Comparison of ENCODE assay signal across 16 cellular contexts in the genomic region with DNA sequence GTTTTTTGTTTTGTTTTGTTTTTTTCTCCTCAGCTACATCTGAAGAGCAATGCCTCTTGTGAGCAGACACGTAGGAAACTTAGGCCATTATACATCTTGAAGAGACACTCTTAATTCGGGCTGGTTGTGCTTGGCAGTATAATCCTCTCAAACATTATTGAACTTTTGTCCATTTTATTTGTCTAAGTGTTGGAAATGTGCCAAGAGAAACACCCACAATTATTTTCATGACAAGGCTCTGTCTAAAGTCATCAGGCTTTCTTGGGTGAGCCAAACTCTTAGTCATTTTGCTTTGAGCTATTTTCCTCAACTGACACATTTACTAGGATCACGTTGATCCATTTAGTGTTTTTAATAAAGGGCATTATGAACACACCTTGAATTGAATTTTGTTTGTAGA. TPM values are rescaled to one million over a fixed set of nuclear protein-coding genes. Genes with fewer than 3 reads are reported as not detected.
DNase-seq lines count a peak whose midpoint lies in the region; TF ChIP-seq lines count a peak whose summit lies in the region.
"Had no signal": no experiment of that assay in that cellular context is flagged by ENCODE, and none has a peak within 500 bp of the region (broad histone marks: within the 10 kb centered on the region; RNA-seq: fewer than 3 reads in every experiment).

No MANE protein-coding gene starts in this region.

- H3K27ac Mint-ChIP-seq in chondrocyte (ENCODE audit: unreplicated experiment) (peak overlapping the region; percentile 51), nephron (peak overlapping the region; percentile 66 to 87 (median 79))
- H3K27ac Mint-ChIP-seq: activated CD8-positive, alpha-beta memory T cell treated with anti-CD3 and anti-CD28 coated beads, Interleukin-2, amount 10 ng/mL, durations not matched to agents 7 days and 5 days had no signal

- H3K27me3 Mint-ChIP-seq in chondrocyte (ENCODE audit: low read depth) = peaks cover 4% of the 10 kb centered on the region
- H3K27me3 Mint-ChIP-seq in nephron (ENCODE audit: low read depth) = no peaks in the 10 kb centered on the region

- no peak for TF ChIP-seq CTCF in chondrocyte (IDR thresholded peaks at IDR 0.05)
- no peak for TF ChIP-seq CTCF in nephron (IDR thresholded peaks at IDR 0.05; ENCODE audit: unreplicated experiment in 3 of 3)
- no peak for TF ChIP-seq CTCF in tibial artery (IDR thresholded peaks at IDR 0.05)

- H3K18ac ChIP-seq in trophoblast cell (ENCODE audit: low read length) = no peak overlapping the region

- no peak overlapping the region for H4K8ac ChIP-seq in trophoblast cell (ENCODE audit: low read depth, low read length)

- H4K91ac ChIP-seq in trophoblast cell (ENCODE audit: low read depth, low read length) = no peak overlapping the region

- H3K79me1 ChIP-seq in trophoblast cell (ENCODE audit: low read length) = no peaks in the 10 kb centered on the region

- no peak overlapping the region for H3K4ac ChIP-seq in trophoblast cell (ENCODE audit: low read depth, low read length)

- H3K4me3 Mint-ChIP-seq in chondrocyte (ENCODE audit: unreplicated experiment) (no peak overlapping the region), nephron (no peak overlapping the region)
- H3K4me3 Mint-ChIP-seq: activated CD8-positive, alpha-beta memory T cell treated with anti-CD3 and anti-CD28 coated beads, Interleukin-2, amount 10 ng/mL, durations not matched to agents 7 days and 5 days had no signal

- no peak overlapping the region for H2AFZ ChIP-seq in trophoblast cell (ENCODE audit: insufficient read depth, low read length, poor library complexity)

- H3K4me3 ChIP-seq in tibial artery = no peak overlapping the region
- no peak overlapping the region for H3K4me3 ChIP-seq in trophoblast cell (ENCODE audit: low read depth, low read length)
- H3K4me3 ChIP-seq: body of pancreas, GM12878, heart right ventricle had no signal

- no peak overlapping the region for H3K4me2 ChIP-seq in trophoblast cell (ENCODE audit: low read length)

- H3K4me1 ChIP-seq in tibial artery (peaks cover 0 to 13% (median 9%) of the 10 kb centered on the region in 4 donors), trophoblast cell (ENCODE audit: control insufficient read depth in 1 of 2, insufficient read depth in 2 of 2, low read length in 2 of 2) (no peaks in the 10 kb centered on the region)
- H3K4me1 ChIP-seq: body of pancreas had no signal

- H3K36me3 ChIP-seq in tibial artery = no peaks in the 10 kb centered on the region
- H3K36me3 ChIP-seq in trophoblast cell (ENCODE audit: control insufficient read depth in 1 of 2, insufficient read depth in 2 of 2, low read length in 2 of 2) = no peaks in the 10 kb centered on the region
- H3K36me3 ChIP-seq: heart right ventricle had no signal

- H3K27ac ChIP-seq in tibial artery (peak overlapping the region in 1 of 2 donors; percentile 7), trophoblast cell (ENCODE audit: low read depth, low read length) (no peak overlapping the region)
- H3K27ac ChIP-seq: body of pancreas, heart right ventricle had no signal

- H3K9me3 Mint-ChIP-seq in chondrocyte (ENCODE audit: low read depth) (no peaks in the 10 kb centered on the region), nephron (no peaks in the 10 kb centered on the region)

- no peak overlapping the region for H2AK5ac ChIP-seq in trophoblast cell (ENCODE audit: low read length)

- H2BK5ac ChIP-seq in trophoblast cell (ENCODE audit: low read depth, low read length, poor library complexity) = no peak overlapping the region

- no CpG with 5 or more reads among the region's 3 CpGs for WGBS in trophoblast cell (ENCODE audit: extremely low coverage, insufficient coverage, insufficient read length)

- H2BK120ac ChIP-seq in trophoblast cell (ENCODE audit: insufficient read depth, low read length, poor library complexity) = no peak overlapping the region

- H3K9me3 ChIP-seq in tibial artery (no peaks in the 10 kb centered on the region), trophoblast cell (ENCODE audit: insufficient read depth, low read depth, low read length) (no peaks in the 10 kb centered on the region)
- H3K9me3 ChIP-seq: body of pancreas, heart right ventricle had no signal

- H4K12ac ChIP-seq in trophoblast cell (ENCODE audit: low read depth, low read length) = no peak overlapping the region

- no peaks in the 10 kb centered on the region for H3K27me3 ChIP-seq in tibial artery
- no peaks in the 10 kb centered on the region for H3K27me3 ChIP-seq in trophoblast cell (ENCODE audit: insufficient read depth, low read length)
- H3K27me3 ChIP-seq: body of pancreas, heart right ventricle had no signal

- H3K23ac ChIP-seq in trophoblast cell (ENCODE audit: low read length) = no peak overlapping the region

- H3K79me2 ChIP-seq in trophoblast cell (ENCODE audit: control insufficient read depth, insufficient read depth, low read length, poor library complexity) = no peaks in the 10 kb centered on the region

- intact Hi-C loops in tibial artery (cut with DNase I; ENCODE audit: low total_unique reads) = no loop called here

- no peak overlapping the region for H3K9ac ChIP-seq in trophoblast cell (ENCODE audit: low read length)

- no peak overlapping the region for H2BK12ac ChIP-seq in trophoblast cell (ENCODE audit: low read length)

- H3K36me3 Mint-ChIP-seq in chondrocyte (ENCODE audit: low read depth) (no peaks in the 10 kb centered on the region), nephron (ENCODE audit: low read depth) (no peaks in the 10 kb centered on the region)
- H3K36me3 Mint-ChIP-seq: activated CD8-positive, alpha-beta memory T cell treated with anti-CD3 and anti-CD28 coated beads, Interleukin-2, amount 10 ng/mL, durations not matched to agents 7 days and 5 days had no signal

- H3K4me1 Mint-ChIP-seq in chondrocyte (ENCODE audit: low read depth) (peaks cover 14% of the 10 kb centered on the region), nephron (peaks cover 18% of the 10 kb centered on the region)
- H3K4me1 Mint-ChIP-seq: activated CD8-positive, alpha-beta memory T cell treated with anti-CD3 and anti-CD28 coated beads, Interleukin-2, amount 10 ng/mL, durations not matched to agents 7 days and 5 days had no signal

- DNase-seq in Daoy (ENCODE audit: low read depth) (peak; percentile 36), NCI-H2227 (lab: John Stamatoyannopoulos, UW; ENCODE audit: unreplicated experiment) (peak; percentile 53), chondrocyte (ENCODE audit: low spot score) (no peak), tibial artery (no peak), trophoblast cell (no peak), NK-92 (lab: John Stamatoyannopoulos, UW; ENCODE audit: unreplicated experiment) (no peak), HuH-7.5 (ENCODE audit: low spot score) (no peak)
- DNase-seq: activated CD8-positive, alpha-beta memory T cell treated with anti-CD3 and anti-CD28 coated beads, Interleukin-2, amount 10 ng/mL, durations not matched to agents 7 days and 5 days; body of pancreas; C1 segment of cervical spinal cord; heart right ventricle; KBM-7; substantia nigra had no signal

- no peak overlapping the region for H3K14ac ChIP-seq in trophoblast cell (ENCODE audit: low read length)

RNA-seq across cellular contexts. Expression of a gene that starts 51.6 kb away (rescaled TPM):
- total RNA-seq in Daoy (2014; rRNA removed; shearing (Covaris generic)) = not detected in 2 replicates
- total RNA-seq in chondrocyte = 0.27 TPM in 1 of 3 replicates, not detected in the others
- 0.24 and 0.25 TPM in 2 replicates for polyA plus RNA-seq in trophoblast cell (2013)
- total RNA-seq: activated CD8-positive, alpha-beta memory T cell treated with anti-CD3 and anti-CD28 coated beads, Interleukin-2, amount 10 ng/mL, durations not matched to agents 7 days and 5 days; NCI-H460 had no signal

Comparison
In these comparisons a context has a peak if more than half of its experiments do, and no peak if none do; other contexts are left out.
1. DNase-seq: peak in Daoy (single experiment) and NCI-H2227 (single experiment); none in chondrocyte (single experiment), tibial artery (0 of 2), trophoblast cell (0 of 2), NK-92 (single experiment) and HuH-7.5 (single experiment).